Comparison of ENCODE assay signal across 8 cellular contexts in the genomic region with DNA sequence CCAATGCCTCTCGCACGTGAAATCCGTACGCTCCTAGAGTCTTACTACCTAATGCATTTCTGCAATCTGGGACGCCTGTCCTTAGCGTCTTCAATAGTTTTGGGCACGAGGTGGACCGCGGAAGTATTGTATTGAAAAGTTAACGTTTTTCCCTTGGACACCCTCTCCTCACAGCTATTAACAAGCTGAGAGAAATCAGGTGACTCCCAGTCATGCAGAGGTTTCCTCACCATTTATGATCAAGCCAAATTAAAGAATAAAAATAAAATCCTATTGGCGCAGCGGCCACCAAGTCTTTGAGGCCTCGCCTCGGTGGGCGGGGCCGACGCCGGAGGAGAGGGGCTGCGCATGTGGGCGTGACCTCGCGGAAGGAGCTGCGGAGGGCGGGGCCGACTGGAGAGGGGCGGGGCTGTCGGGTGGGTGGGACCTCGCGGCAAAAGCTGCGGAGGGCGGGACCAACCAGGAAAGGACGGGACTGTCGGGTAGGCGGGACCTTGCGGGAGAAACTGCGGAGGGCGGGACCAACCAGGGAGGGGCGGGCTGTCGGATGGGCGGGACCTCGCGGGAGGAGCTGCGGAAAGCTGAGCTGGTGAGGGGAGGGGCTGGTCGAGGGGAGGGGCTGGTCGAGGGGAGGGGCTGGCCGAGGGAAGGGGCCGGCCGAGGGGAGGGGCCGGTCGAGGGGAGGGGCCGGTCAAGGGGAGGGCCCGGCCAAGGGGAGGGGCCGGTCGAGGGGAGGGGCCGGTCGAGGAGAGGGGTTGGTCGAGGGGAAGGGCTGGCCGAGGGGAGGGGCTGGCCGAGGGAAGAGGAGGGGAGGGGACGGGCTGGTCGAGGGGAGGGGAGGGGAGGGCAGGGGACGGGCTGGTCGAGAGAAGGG.
A peak's percentile ranks its signal among the peaks of the same experiment; 100 is the strongest.
DNase-seq lines count a peak whose midpoint lies in the region; ATAC-seq and TF ChIP-seq lines count a peak whose summit lies in the region.

No MANE protein-coding gene starts in this region.

- TF ChIP-seq CTCF in AG09309 (IDR thresholded peaks at IDR 0.05; ENCODE audit: control insufficient read depth, insufficient read depth, low read depth, low read length, missing control alignments) (no peak), coronary artery (IDR thresholded peaks at IDR 0.05) (no peak)

- H3K4me3 ChIP-seq in AG09309 (ENCODE audit: control insufficient read depth, low read depth, low read length) (peak overlapping the region; percentile 76), coronary artery (peak overlapping the region; percentile 81)

- peak overlapping the region; percentile 92 to 93 for H3K27ac ChIP-seq in coronary artery

- DNase-seq in AG09309 (ENCODE audit: low read depth) (peak; percentile 92), NCI-H69 (lab: John Stamatoyannopoulos, UW) (peak; percentile 98), coronary artery (ENCODE audit: low spot score) (peak; percentile 99), left kidney (ENCODE audit: low read depth, low spot score) (peak; percentile 98)
- DNase-seq in activated CD4-positive, alpha-beta T cell treated with anti-CD3 and anti-CD28 coated beads, Interleukin-2, amount 50 U/mL, for 1 hour, result peak; percentile 97
- DNase-seq in stimulated activated CD4-positive, alpha-beta T cell treated with anti-CD3 and anti-CD28 coated beads, Interleukin-1b, Interleukin-23, amount 100 ng/mL, for 1 hour (ENCODE audit: low read depth in 2 of 2), result peak; percentile 94 to 99

- ATAC-seq in GM19328 (IDR thresholded peaks at IDR 0.05; ENCODE audit: unreplicated experiment) (peak; percentile 61), HG03521 (IDR thresholded peaks at IDR 0.05; ENCODE audit: unreplicated experiment) (peak; percentile 55)

Comparison
In these comparisons a context has a peak if more than half of its experiments do, and no peak if none do; other contexts are left out.
1. Peak in every context shown above with its lines: DNase-seq, ATAC-seq, H3K4me3 ChIP-seq and H3K27ac ChIP-seq.